In genomic region chr4:38462659-38463058, GRCh38 we compare ENCODE assay signal across 23 cellular contexts.
"Had no signal": no experiment of that assay in that cellular context is flagged by ENCODE, and none has a peak within 500 bp of the region (broad histone marks: within the 10 kb centered on the region; RNA-seq: fewer than 3 reads in every experiment).

No MANE protein-coding gene starts in this region.

- H3K4me3 ChIP-seq: adrenal gland, breast epithelium, lower lobe of right lung, thyroid gland had no signal

- DNase-seq: activated CD8-positive, alpha-beta memory T cell treated with anti-CD3 and anti-CD28 coated beads for 24 hours; activated CD8-positive, alpha-beta memory T cell treated with anti-CD3 and anti-CD28 coated beads, Interleukin-2, amount 50 U/mL, for 4 hours; activated naive CD4-positive, alpha-beta T cell; activated T-cell treated with anti-CD3 and anti-CD28 coated beads, Interleukin-2, amount 50 U/mL, for 24 hours; adrenal gland; cerebellar nuclear complex; foreskin melanocyte; lower lobe of right lung; naive thymus-derived CD4-positive, alpha-beta T cell; stimulated activated CD4-positive, alpha-beta T cell treated with anti-CD3 and anti-CD28 coated beads, Interleukin-4, amount 100 ng/mL, for 24 hours; stimulated activated naive CD8-positive, alpha-beta T cell treated with anti-CD3 and anti-CD28 coated beads, Interleukin-15, Interleukin-2, amounts not matched to agents 100 U/mL and 50 U/mL, for 24 hours; substantia nigra; thyroid gland had no signal

- H3K36me3 ChIP-seq: adrenal gland, breast epithelium, lower lobe of right lung, thyroid gland had no signal

- H3K27me3 ChIP-seq: adrenal gland, breast epithelium, thyroid gland had no signal

- H3K27me3 Mint-ChIP-seq: activated naive CD8-positive, alpha-beta T cell; activated T-cell treated with anti-CD3 and anti-CD28 coated beads, Interleukin-2, amount 50 U/mL, for 24 hours; progenitor cell of endocrine pancreas had no signal

- H3K27ac Mint-ChIP-seq: activated naive CD8-positive, alpha-beta T cell; activated T-cell treated with anti-CD3 and anti-CD28 coated beads, Interleukin-2, amount 50 U/mL, for 24 hours; activated T-helper 2 cell treated with anti-CD3 and anti-CD28 coated beads, Interferon-gamma antibody, Interleukin-2, Interleukin-4, amounts not matched to agents 10 μg/mL and 5 μg/mL and 100 μg/mL, durations not matched to agents 14 hours and 24 hours and 36 hours; naive thymus-derived CD4-positive, alpha-beta T cell; progenitor cell of endocrine pancreas; T-helper 2 cell treated with Interferon-gamma antibody and Interleukin-4, amounts not matched to agents 5 μg/mL and 100 μg/mL, for 36 hours had no signal

- H3K4me3 Mint-ChIP-seq: activated naive CD8-positive, alpha-beta T cell; activated T-cell treated with anti-CD3 and anti-CD28 coated beads, Interleukin-2, amount 50 U/mL, for 24 hours; naive thymus-derived CD4-positive, alpha-beta T cell; neural crest cell; T-helper 2 cell treated with Interferon-gamma antibody and Interleukin-4, amounts not matched to agents 5 μg/mL and 100 μg/mL, for 36 hours had no signal

- H3K4me1 ChIP-seq: adrenal gland, breast epithelium, lower lobe of right lung, thyroid gland had no signal

- ATAC-seq: lower lobe of right lung; naive thymus-derived CD4-positive, alpha-beta T cell; SK-N-SH treated with all-trans-retinoic acid at 6 μM for 48 hours; stimulated activated naive CD8-positive, alpha-beta T cell treated with anti-CD3 and anti-CD28 coated beads, Interleukin-15, Interleukin-2, amounts not matched to agents 100 U/mL and 50 U/mL, for 24 hours had no signal

- H3K9me3 ChIP-seq: breast epithelium, thyroid gland had no signal

- H3K27ac ChIP-seq: adrenal gland, breast epithelium, lower lobe of right lung, thyroid gland had no signal

- FAIRE-seq: islet of Langerhans, TTC549, urothelium cell line had no signal
